10 cellular contexts compared by ENCODE assay signal in genomic region chr3:185658504-185658912, GRCh38.
DNase-seq lines count a peak whose midpoint lies in the region; ATAC-seq, FAIRE-seq and TF ChIP-seq lines count a peak whose summit lies in the region.
"Had no signal": no experiment of that assay in that cellular context is flagged by ENCODE, and none has a peak within 500 bp of the region (broad histone marks: within the 10 kb centered on the region; RNA-seq: fewer than 3 reads in every experiment).

No MANE protein-coding gene starts in this region.

- H3K9me3 ChIP-seq in K562 (replicated peaks; ENCODE audit: control insufficient read depth, insufficient read depth, low read depth, low read length) (no peaks in the 10 kb centered on the region), HAP-1 (no peaks in the 10 kb centered on the region)

- intact Hi-C loops in K562 (cut with micrococcal nuclease), result no loop called here

- POLR2A ChIA-PET in K562 (lab: Yijun Ruan, JAX), result interaction anchor here (1.0 kb wide), 1 partner anchor 43 kb away, joined by 3 read pairs; no protein-coding TSS in a partner anchor

- H3K36me3 ChIP-seq in K562 (ENCODE audit: control insufficient read depth, insufficient read depth, low read length) (peaks cover 52% of the 10 kb centered on the region), HAP-1 (replicated peaks) (peaks cover 55% of the 10 kb centered on the region)

- H3K9ac ChIP-seq in K562 (ENCODE audit: insufficient read depth in 1 of 2, low read depth in 2 of 2, low read length in 2 of 2), result 0 out of 4 replicates have a peak overlapping the region, but pooled peaks of 1 of the 2 experiments have one; percentile 7

- TF ChIP-seq EP300 in K562 (IDR thresholded peaks at IDR 0.05; ENCODE audit: low read length), result no peak

- no peak overlapping the region for H3K4me3 ChIP-seq in K562
- no peak overlapping the region for H3K4me3 ChIP-seq in HAP-1

- H3K79me2 ChIP-seq in K562 (ENCODE audit: control insufficient read depth, insufficient read depth, low read length), result no peaks in the 10 kb centered on the region

- WGBS in K562 (ENCODE audit: insufficient coverage, low coverage, missing lambda C conversion rate), result 72% methylated on average over 8 of the region's 8 CpGs

- TF ChIP-seq POLR2A in K562 (conservative IDR thresholded peaks at IDR 0.05), result no peak

- DNase-seq in HPDE6-E6E7 (ENCODE audit: extremely low spot score) (peak; percentile 78), K562 (ENCODE audit: extremely low read depth in 1 of 4, low spot score in 3 of 4) (no peak), iris pigment epithelial cell (ENCODE audit: low read depth) (peak; percentile 99), HAP-1 (ENCODE audit: low spot score in 2 of 2) (no peak), iPS-NIHi7 (ENCODE audit: extremely low spot score) (no peak), GM20000 (ENCODE audit: low spot score) (no peak)
- DNase-seq in effector CD4-positive, alpha-beta T cell, result no peak
- DNase-seq: activated T-cell treated with anti-CD3 and anti-CD28 coated beads, Interleukin-2, amount 50 U/mL, for 1 hour; NCI-H2227 treated with DMSO at 0.1 percent for 48 hours had no signal

- ATAC-seq in K562, result no peak

- H4K20me1 ChIP-seq in K562 (replicated peaks; ENCODE audit: control insufficient read depth, insufficient read depth, low read length), result 0 out of 2 replicates have a peak, but pooled peaks cover 4% of the 10 kb centered on the region

- H3K27ac ChIP-seq in K562 (ENCODE audit: extremely low read depth, low read depth, low read length) (no peak overlapping the region), temporal lobe (ENCODE audit: low read depth, low read length) (peak overlapping the region; percentile 86)

- H3K4me2 ChIP-seq in K562 (ENCODE audit: insufficient read depth, low read length), result no peak overlapping the region

- in situ Hi-C loops in K562 (cut with MboI), result no loop called here
- in situ Hi-C loops in HAP-1 (cut with MboI; ENCODE audit: low sequenced_read_pairs), result loop anchor here (10.0 kb wide), 1 partner anchor 246 kb away; no protein-coding TSS in a partner anchor

- H3K27me3 ChIP-seq in K562 (ENCODE audit: control insufficient read depth in 2 of 2, insufficient read depth in 2 of 2, low read length in 2 of 2) (no peaks in the 10 kb centered on the region), HAP-1 (ENCODE audit: low read depth) (no peaks in the 10 kb centered on the region)

- CTCF ChIA-PET in K562 (lab: Yijun Ruan, JAX; ENCODE audit: low intra/inter-chr PET ratio), result no interaction called here

- no peak for TF ChIP-seq CTCF in K562 (IDR thresholded peaks at IDR 0.05 in 2 of 3, conservative IDR thresholded peaks at IDR 0.05 in 1 of 3; ENCODE audit: insufficient read depth in 2 of 3, low read depth in 1 of 3, low read length in 3 of 3)
- no peak for TF ChIP-seq CTCF in GM20000 (IDR thresholded peaks at IDR 0.05; ENCODE audit: extremely low read depth, missing control alignments)

- H3K9me1 ChIP-seq in K562 (ENCODE audit: control insufficient read depth, insufficient read depth, low read length), result peaks cover 4% of the 10 kb centered on the region

- TF ChIP-seq RAD21 in K562 (CRISPR knock-in tag; conservative IDR thresholded peaks at IDR 0.05 in 1 of 2, IDR thresholded peaks at IDR 0.05 in 1 of 2), result no peak

- H3K4me1 ChIP-seq in K562 (replicated peaks in 1 of 2; ENCODE audit: control insufficient read depth in 2 of 2, insufficient read depth in 2 of 2, low read length in 2 of 2) (peaks cover 2 to 7% of the 10 kb centered on the region in 2 experiments; a peak in 4 of 5 replicates), HAP-1 (no peaks in the 10 kb centered on the region)

- BruUV-seq in K562 (replicated peaks; lab: Mats Ljungman, UMichigan), result no TSS peak

- FAIRE-seq in K562 (lab: Jason Lieb, UNC), result peak; percentile 55

- H2AFZ ChIP-seq in K562 (ENCODE audit: low read depth, low read length), result no peak overlapping the region

TF ChIP-seq in K562, 482 proteins besides CTCF, POLR2A, EP300 and RAD21:
- TF ChIP-seq ZNF134 (CRISPR knock-in tag; conservative IDR thresholded peaks at IDR 0.05) (no peak), POLR2AphosphoS5 (IDR thresholded peaks at IDR 0.05; ENCODE audit: control insufficient read depth, insufficient read depth, low read depth, low read length) (0 out of 2 replicates have a peak, but pooled peaks have one; percentile 3)

Comparison
In these comparisons a context has a peak if more than half of its experiments do, and no peak if none do; other contexts are left out.
1. DNase-seq: peak in HPDE6-E6E7 (single experiment) and iris pigment epithelial cell (single experiment); none in K562 (0 of 4), HAP-1 (0 of 2), iPS-NIHi7 (single experiment), effector CD4-positive, alpha-beta T cell (single experiment) and GM20000 (single experiment).